In the genomic region with DNA sequence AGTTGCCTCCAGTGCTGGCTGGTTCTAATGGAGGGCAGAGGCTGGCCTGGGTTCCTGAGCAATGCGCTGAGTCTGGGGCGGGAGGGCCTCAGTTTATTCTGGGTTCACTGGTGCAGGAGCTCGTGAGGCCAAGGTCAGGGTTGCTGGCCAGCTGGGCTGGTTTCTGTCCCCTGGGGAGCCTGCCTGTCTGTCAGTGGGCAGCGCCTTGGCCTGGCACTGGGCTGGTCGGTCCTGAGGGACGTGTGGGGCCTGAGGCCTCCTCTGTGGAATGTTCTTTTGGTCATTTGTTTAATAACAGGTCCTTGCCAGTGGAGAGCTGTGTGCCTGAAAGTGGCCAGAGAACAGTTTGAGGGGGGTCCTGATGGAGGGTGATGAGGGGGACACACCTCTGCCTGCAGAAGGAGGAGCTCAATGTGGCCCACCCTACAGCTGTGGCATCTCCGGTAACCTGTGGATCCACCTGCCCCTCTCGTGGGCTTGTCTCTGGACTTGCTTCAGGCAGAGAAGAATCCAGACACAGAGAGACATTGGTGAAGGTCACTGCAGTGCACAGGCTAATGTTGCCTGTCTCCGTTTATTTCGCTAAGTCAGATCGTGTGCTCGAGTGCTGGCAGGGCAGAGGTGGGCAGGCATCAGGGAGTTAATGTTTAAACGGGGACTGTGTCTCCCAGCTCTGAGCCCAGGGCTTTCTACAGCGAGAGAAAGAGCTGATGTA, we compare ENCODE assay signal across 11 cellular contexts. TPM values are rescaled to one million over a fixed set of nuclear protein-coding genes. Genes with fewer than 3 reads are reported as not detected.
DNase-seq lines count a peak whose midpoint lies in the region; ATAC-seq and TF ChIP-seq lines count a peak whose summit lies in the region.
"Had no signal": no experiment of that assay in that cellular context is flagged by ENCODE, and none has a peak within 500 bp of the region (broad histone marks: within the 10 kb centered on the region; RNA-seq: fewer than 3 reads in every experiment).

No MANE protein-coding gene starts in this region.

- H3K4me3 Mint-ChIP-seq in HFFc6 (no peak overlapping the region), chondrocyte (ENCODE audit: unreplicated experiment) (no peak overlapping the region)
- no peak overlapping the region for H3K4me3 Mint-ChIP-seq in stimulated activated effector memory CD8-positive, alpha-beta T cell treated with anti-CD3 and anti-CD28 coated beads, Interleukin-12 subunit alpha, Interleukin-12 subunit beta, amount 100 ng/mL, for 72 hours
- H3K4me3 Mint-ChIP-seq: stimulated activated naive B cell treated with anti-CD40 and anti-IgM and Interleukin-4, amounts not matched to agents 10 μg/mL and 1 μg/mL and 100 μg/mL, for 72 hours had no signal

- H3F3A ChIP-seq in PC-3 (ENCODE audit: low read length, unreplicated experiment): no peaks in the 10 kb centered on the region

- no peaks in the 10 kb centered on the region for H4K20me1 ChIP-seq in PC-3 (ENCODE audit: low read length)

- H3K9ac ChIP-seq in PC-3 (ENCODE audit: low read length): no peak overlapping the region

- H3K36me3 Mint-ChIP-seq in HFFc6 (ENCODE audit: low read depth) (peaks cover 8% of the 10 kb centered on the region), chondrocyte (ENCODE audit: low read depth) (peaks cover 7% of the 10 kb centered on the region)
- peaks cover 8% of the 10 kb centered on the region for H3K36me3 Mint-ChIP-seq in stimulated activated effector memory CD8-positive, alpha-beta T cell treated with anti-CD3 and anti-CD28 coated beads, Interleukin-12 subunit alpha, Interleukin-12 subunit beta, amount 100 ng/mL, for 72 hours

- in situ Hi-C loops in GM13976 (cut with MboI; ENCODE audit: low sequenced_read_pairs, unreplicated experiment): no loop called here

- H3K27ac ChIP-seq in lower lobe of right lung: peak overlapping the region; percentile 83
- H3K27ac ChIP-seq in PC-3 (ENCODE audit: low read length): no peak overlapping the region
- H3K27ac ChIP-seq: SK-N-MC had no signal

- H3K9me3 ChIP-seq in lower lobe of right lung (peaks cover 9% of the 10 kb centered on the region), PC-3 (ENCODE audit: low read length) (no peaks in the 10 kb centered on the region)

- H3K27ac Mint-ChIP-seq in HFFc6 (0 out of 2 replicates have a peak overlapping the region, but pooled peaks have one; percentile 25), chondrocyte (ENCODE audit: unreplicated experiment) (peak overlapping the region; percentile 83)
- H3K27ac Mint-ChIP-seq in stimulated activated effector memory CD8-positive, alpha-beta T cell treated with anti-CD3 and anti-CD28 coated beads, Interleukin-12 subunit alpha, Interleukin-12 subunit beta, amount 100 ng/mL, for 72 hours: peak overlapping the region; percentile 29
- H3K27ac Mint-ChIP-seq: stimulated activated naive B cell treated with anti-CD40 and anti-IgM and Interleukin-4, amounts not matched to agents 10 μg/mL and 1 μg/mL and 100 μg/mL, for 72 hours had no signal

- no TSS peak for BruUV-seq in PC-3 (replicated peaks; lab: Mats Ljungman, UMichigan)

- POLR2A ChIA-PET in PC-3 (lab: Charles Lee; ENCODE audit: unreplicated experiment): no interaction called here

- H3K4me3 ChIP-seq in lower lobe of right lung (no peak overlapping the region), foreskin fibroblast (ENCODE audit: low read depth in 1 of 2, low read length in 2 of 2) (no peak overlapping the region), PC-3 (ENCODE audit: low read length) (no peak overlapping the region)
- H3K4me3 ChIP-seq: SK-N-MC had no signal

- TF ChIP-seq CTCF in HFFc6 (IDR thresholded peaks at IDR 0.05) (no peak), chondrocyte (IDR thresholded peaks at IDR 0.05) (no peak), lower lobe of right lung (IDR thresholded peaks at IDR 0.05) (no peak), GM13976 (IDR thresholded peaks at IDR 0.05; ENCODE audit: borderline replicate concordance, control extremely low read depth, extremely low read depth, insufficient read depth, missing control alignments) (no peak), foreskin fibroblast (IDR thresholded peaks at IDR 0.05; ENCODE audit: low read depth, low read length) (no peak), PC-3 (conservative IDR thresholded peaks at IDR 0.05; ENCODE audit: low read depth, low read length) (no peak)

- CTCF ChIA-PET in PC-3 (lab: Charles Lee): no interaction called here

- no peaks in the 10 kb centered on the region for H3K27me3 ChIP-seq in lower lobe of right lung (ENCODE audit: low read depth)
- H3K27me3 ChIP-seq in PC-3 (ENCODE audit: low read length): no peaks in the 10 kb centered on the region

- DNase-seq in HFFc6: no peak
- no peak for DNase-seq in chondrocyte (ENCODE audit: low spot score)
- DNase-seq in lower lobe of right lung: no peak
- no peak for DNase-seq in stimulated activated effector memory CD8-positive, alpha-beta T cell treated with anti-CD3 and anti-CD28 coated beads, Interleukin-12 subunit alpha, Interleukin-12 subunit beta, amount 100 ng/mL, for 72 hours (ENCODE audit: low spot score in 2 of 2)
- no peak for DNase-seq in GM13976 (ENCODE audit: low spot score)
- no peak for DNase-seq in foreskin fibroblast
- DNase-seq in PC-3: no peak
- DNase-seq: activated CD8-positive, alpha-beta memory T cell treated with anti-CD3 and anti-CD28 coated beads, Interleukin-2, amount 50 U/mL, for 4 hours; stimulated activated naive B cell treated with anti-CD40 and anti-IgM and Interleukin-4, amounts not matched to agents 10 μg/mL and 1 μg/mL and 100 μg/mL, for 72 hours had no signal

- peaks cover 27% of the 10 kb centered on the region for H3K4me1 ChIP-seq in lower lobe of right lung
- no peaks in the 10 kb centered on the region for H3K4me1 ChIP-seq in PC-3 (ENCODE audit: insufficient read depth, low read length)

- H3K36me3 ChIP-seq in lower lobe of right lung (peaks cover 15% of the 10 kb centered on the region), PC-3 (ENCODE audit: low read depth, low read length) (peaks cover 17% of the 10 kb centered on the region)

- no peak overlapping the region for H3K4me2 ChIP-seq in PC-3 (ENCODE audit: low read length)

- no peak overlapping the region for H2AFZ ChIP-seq in PC-3 (ENCODE audit: low read length)

- H3K9me3 Mint-ChIP-seq in HFFc6 (peaks cover 7% of the 10 kb centered on the region), chondrocyte (ENCODE audit: low read depth) (peaks cover 9% of the 10 kb centered on the region)
- H3K9me3 Mint-ChIP-seq in stimulated activated effector memory CD8-positive, alpha-beta T cell treated with anti-CD3 and anti-CD28 coated beads, Interleukin-12 subunit alpha, Interleukin-12 subunit beta, amount 100 ng/mL, for 72 hours: peaks cover 6% of the 10 kb centered on the region

- no peaks in the 10 kb centered on the region for H3K9me2 ChIP-seq in PC-3 (replicated peaks; ENCODE audit: low read length)

- H3K27me3 Mint-ChIP-seq in HFFc6 (ENCODE audit: insufficient read depth) (peaks cover 3% of the 10 kb centered on the region; the same call in 1 of the 2 replicates), chondrocyte (ENCODE audit: low read depth) (no peaks in the 10 kb centered on the region)
- H3K27me3 Mint-ChIP-seq: stimulated activated naive B cell treated with anti-CD40 and anti-IgM and Interleukin-4, amounts not matched to agents 10 μg/mL and 1 μg/mL and 100 μg/mL, for 72 hours had no signal

- intact Hi-C loops in lower lobe of right lung (cut with DNase I): no loop called here
- intact Hi-C loops in PC-3 (cut with micrococcal nuclease): no loop called here

- ATAC-seq in lower lobe of right lung: peak; percentile 29 to 55
- no peak for ATAC-seq in stimulated activated effector memory CD8-positive, alpha-beta T cell treated with anti-CD3 and anti-CD28 coated beads, Interleukin-12 subunit alpha, Interleukin-12 subunit beta, amount 100 ng/mL, for 72 hours
- no peak for ATAC-seq in GM21390 (IDR thresholded peaks at IDR 0.05; ENCODE audit: unreplicated experiment)
- ATAC-seq in PC-3: no peak
- ATAC-seq: stimulated activated naive B cell treated with anti-CD40 and anti-IgM and Interleukin-4, amounts not matched to agents 10 μg/mL and 1 μg/mL and 100 μg/mL, for 72 hours had no signal

- H3K4me1 Mint-ChIP-seq in HFFc6 (ENCODE audit: low read depth) (peaks cover 12% of the 10 kb centered on the region), chondrocyte (ENCODE audit: low read depth) (peaks cover 16% of the 10 kb centered on the region)
- peaks cover 8% of the 10 kb centered on the region for H3K4me1 Mint-ChIP-seq in stimulated activated effector memory CD8-positive, alpha-beta T cell treated with anti-CD3 and anti-CD28 coated beads, Interleukin-12 subunit alpha, Interleukin-12 subunit beta, amount 100 ng/mL, for 72 hours

- H3K79me2 ChIP-seq in PC-3 (ENCODE audit: low read length): no peaks in the 10 kb centered on the region

RNA-seq across cellular contexts. Expression of gene COQ8A, which starts 34.6 kb away (rescaled TPM):
- 1 to 10 TPM; 4.1 to 8.1 (median 4.9) TPM for total RNA-seq in HFFc6 (2021; fragmentation: NEBNext Ultra II Directional; extraction: Animal tissue kit (Norgen Biotek cat#: 25700))
- total RNA-seq in chondrocyte (6.6 to 10.2 TPM (median 7.4 TPM) in 3 replicates), lower lobe of right lung (45.0 TPM), PC-3 (2014; rRNA removed) (67.0 and 73.3 TPM in 2 replicates)

Comparison
In these comparisons a context has a peak if more than half of its experiments do, and no peak if none do; other contexts are left out.
1. H3K27ac Mint-ChIP-seq: peak in every context shown above with its lines; median percentile 83 in chondrocyte; 29 in stimulated activated effector memory CD8-positive, alpha-beta T cell treated with anti-CD3 and anti-CD28 coated beads, Interleukin-12 subunit alpha, Interleukin-12 subunit beta, amount 100 ng/mL, for 72 hours; 25 in HFFc6.
2. ATAC-seq: peak in lower lobe of right lung (2 of 2); none in stimulated activated effector memory CD8-positive, alpha-beta T cell treated with anti-CD3 and anti-CD28 coated beads, Interleukin-12 subunit alpha, Interleukin-12 subunit beta, amount 100 ng/mL, for 72 hours (single experiment), GM21390 (single experiment) and PC-3 (single experiment).